Comparison of ENCODE assay signal across 11 cellular contexts in the genomic region with DNA sequence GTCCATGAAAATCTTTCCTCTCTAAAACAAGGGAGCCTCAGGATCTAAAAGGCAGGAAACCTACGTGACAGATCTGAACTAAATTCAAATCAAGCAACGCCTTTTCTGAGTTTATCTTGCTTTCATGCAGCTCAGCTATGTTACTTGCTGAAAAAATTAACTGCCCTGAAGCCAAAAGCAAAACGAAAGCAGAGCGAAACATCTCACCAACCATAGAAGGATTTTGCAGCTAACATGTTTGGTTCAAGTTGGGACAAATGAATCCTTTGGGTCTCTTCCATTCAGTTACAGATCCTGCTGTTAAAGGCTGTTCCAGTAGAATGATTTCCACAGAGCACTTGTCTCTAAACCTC. TPM values are rescaled to one million over a fixed set of nuclear protein-coding genes. Genes with fewer than 3 reads are reported as not detected.
A peak's percentile ranks its signal among the peaks of the same experiment; 100 is the strongest.
DNase-seq lines count a peak whose midpoint lies in the region; ATAC-seq and TF ChIP-seq lines count a peak whose summit lies in the region.
"Had no signal": no experiment of that assay in that cellular context is flagged by ENCODE, and none has a peak within 500 bp of the region (broad histone marks: within the 10 kb centered on the region; RNA-seq: fewer than 3 reads in every experiment).

No MANE protein-coding gene starts in this region.

- H3K4me3 ChIP-seq in BLaER1 treated with 17β-estradiol and CSF1 and Interleukin-3, amounts not matched to agents 10 nM and 100 nM = peak overlapping the region; percentile 40 to 71 (median 64)
- no peak overlapping the region for H3K4me3 ChIP-seq in upper lobe of left lung
- no peak overlapping the region for H3K4me3 ChIP-seq in effector memory CD4-positive, alpha-beta T cell (ENCODE audit: insufficient read depth, low read depth, low read length, poor library complexity, severe bottlenecking)
- H3K4me3 ChIP-seq: testis had no signal

- H3K36me3 Mint-ChIP-seq in dendritic cell treated with granulocyte-macrophage colony-stimulating factor and Interleukin-4, amounts not matched to agents 40 ng/mL and 50 ng/mL, for 4 days (ENCODE audit: low read depth) = no peaks in the 10 kb centered on the region
- H3K36me3 Mint-ChIP-seq in naive B cell = no peaks in the 10 kb centered on the region
- H3K36me3 Mint-ChIP-seq: activated naive CD8-positive, alpha-beta T cell; CD4-positive, alpha-beta memory T cell had no signal

- peaks cover 59% of the 10 kb centered on the region for H3K4me1 Mint-ChIP-seq in dendritic cell treated with granulocyte-macrophage colony-stimulating factor and Interleukin-4, amounts not matched to agents 40 ng/mL and 50 ng/mL, for 4 days (ENCODE audit: low read depth)
- peaks cover 46 to 78% (median 57%) of the 10 kb centered on the region in 3 donors for H3K4me1 Mint-ChIP-seq in naive B cell
- H3K4me1 Mint-ChIP-seq: CD4-positive, alpha-beta memory T cell had no signal

- no peaks in the 10 kb centered on the region; a peak in 1 of 22 replicates for H4K20me1 ChIP-seq in BLaER1 treated with 17β-estradiol and CSF1 and Interleukin-3, amounts not matched to agents 10 nM and 100 nM

- peak overlapping the region; percentile 56 for H3K4me3 Mint-ChIP-seq in dendritic cell treated with granulocyte-macrophage colony-stimulating factor and Interleukin-4, amounts not matched to agents 40 ng/mL and 50 ng/mL, for 4 days
- H3K4me3 Mint-ChIP-seq in naive B cell = peak overlapping the region; percentile 90 to 100 (median 97)
- H3K4me3 Mint-ChIP-seq: activated naive CD8-positive, alpha-beta T cell; CD4-positive, alpha-beta memory T cell had no signal

- peaks cover 6% of the 10 kb centered on the region for H3K27me3 Mint-ChIP-seq in dendritic cell treated with granulocyte-macrophage colony-stimulating factor and Interleukin-4, amounts not matched to agents 40 ng/mL and 50 ng/mL, for 4 days
- no peaks in the 10 kb centered on the region for H3K27me3 Mint-ChIP-seq in naive B cell

- TF ChIP-seq POLR2A in upper lobe of left lung (IDR thresholded peaks at IDR 0.05) = no peak

- DNase-seq in naive B cell = no peak
- no peak for DNase-seq in upper lobe of left lung
- DNase-seq in dedifferentiated amniotic fluid mesenchymal stem cell (ENCODE audit: extremely low spot score) = no peak
- no peak for DNase-seq in activated naive CD4-positive, alpha-beta T cell treated with Interleukin-2 at 50 U/mL for 16 hours
- DNase-seq in effector memory CD4-positive, alpha-beta T cell = no peak
- DNase-seq: CD4-positive, alpha-beta memory T cell; testis had no signal

- H3K9me3 ChIP-seq in BLaER1 treated with 17β-estradiol and CSF1 and Interleukin-3, amounts not matched to agents 10 nM and 100 nM (replicated peaks in 1 of 11) = no peaks in the 10 kb centered on the region
- no peaks in the 10 kb centered on the region for H3K9me3 ChIP-seq in upper lobe of left lung
- no peaks in the 10 kb centered on the region for H3K9me3 ChIP-seq in effector memory CD4-positive, alpha-beta T cell (ENCODE audit: control insufficient read depth, low read length)
- H3K9me3 ChIP-seq: testis had no signal

- TF ChIP-seq CTCF in upper lobe of left lung (IDR thresholded peaks at IDR 0.05) = no peak

- H3K9me3 Mint-ChIP-seq in dendritic cell treated with granulocyte-macrophage colony-stimulating factor and Interleukin-4, amounts not matched to agents 40 ng/mL and 50 ng/mL, for 4 days = no peaks in the 10 kb centered on the region
- H3K9me3 Mint-ChIP-seq in naive B cell = no peaks in the 10 kb centered on the region

- peak overlapping the region; percentile 79 to 96 (median 92) for H3K4me2 ChIP-seq in BLaER1 treated with 17β-estradiol and CSF1 and Interleukin-3, amounts not matched to agents 10 nM and 100 nM

- H3K27ac ChIP-seq in BLaER1 treated with 17β-estradiol and CSF1 and Interleukin-3, amounts not matched to agents 10 nM and 100 nM = peak overlapping the region; percentile 53 to 92 (median 89); a peak in 21 of 22 replicates
- peak overlapping the region in 2 of 4 donors; percentile 4 to 46 for H3K27ac ChIP-seq in upper lobe of left lung
- no peak overlapping the region for H3K27ac ChIP-seq in effector memory CD4-positive, alpha-beta T cell (ENCODE audit: insufficient read depth, low read length, poor library complexity, severe bottlenecking)

- no peaks in the 10 kb centered on the region for H3K27me3 ChIP-seq in BLaER1 treated with 17β-estradiol and CSF1 and Interleukin-3, amounts not matched to agents 10 nM and 100 nM
- no peaks in the 10 kb centered on the region for H3K27me3 ChIP-seq in upper lobe of left lung
- no peaks in the 10 kb centered on the region for H3K27me3 ChIP-seq in effector memory CD4-positive, alpha-beta T cell (replicated peaks; ENCODE audit: control insufficient read depth, insufficient read depth, low read length, poor library complexity, severe bottlenecking)
- H3K27me3 ChIP-seq: testis had no signal

- peaks cover 0 to 30% (median 5%) of the 10 kb centered on the region in 11 experiments; a peak in 9 of 22 replicates for H3K36me3 ChIP-seq in BLaER1 treated with 17β-estradiol and CSF1 and Interleukin-3, amounts not matched to agents 10 nM and 100 nM
- no peaks in the 10 kb centered on the region for H3K36me3 ChIP-seq in upper lobe of left lung
- no peaks in the 10 kb centered on the region for H3K36me3 ChIP-seq in effector memory CD4-positive, alpha-beta T cell (ENCODE audit: control insufficient read depth, insufficient read depth, low read length)

- peak overlapping the region; percentile 67 to 84 (median 81); a peak in 21 of 22 replicates for H3K9ac ChIP-seq in BLaER1 treated with 17β-estradiol and CSF1 and Interleukin-3, amounts not matched to agents 10 nM and 100 nM

- WGBS in upper lobe of left lung, 2 donors = 44 to 60% methylated on average over 4 of the region's 4 CpGs

- peak overlapping the region; percentile 74 for H3K27ac Mint-ChIP-seq in dendritic cell treated with granulocyte-macrophage colony-stimulating factor and Interleukin-4, amounts not matched to agents 40 ng/mL and 50 ng/mL, for 4 days
- peak overlapping the region; percentile 77 to 97 (median 96) for H3K27ac Mint-ChIP-seq in naive B cell
- H3K27ac Mint-ChIP-seq: activated naive CD8-positive, alpha-beta T cell; CD4-positive, alpha-beta memory T cell had no signal

- TF ChIP-seq EP300 in upper lobe of left lung (IDR thresholded peaks at IDR 0.05) = no peak

- peaks cover 82 to 100% (median 92%) of the 10 kb centered on the region in 10 experiments for H3K4me1 ChIP-seq in BLaER1 treated with 17β-estradiol and CSF1 and Interleukin-3, amounts not matched to agents 10 nM and 100 nM
- peaks cover 11 to 25% (median 16%) of the 10 kb centered on the region in 4 donors for H3K4me1 ChIP-seq in upper lobe of left lung
- H3K4me1 ChIP-seq in effector memory CD4-positive, alpha-beta T cell (ENCODE audit: control insufficient read depth, insufficient read depth, low read length, poor library complexity, severe bottlenecking) = no peaks in the 10 kb centered on the region

- intact Hi-C loops in dendritic cell treated with granulocyte-macrophage colony-stimulating factor and Interleukin-4, amounts not matched to agents 40 ng/mL and 50 ng/mL, for 4 days (cut with micrococcal nuclease) = loop anchor here (5.0 kb wide), 1 partner anchor 62 kb away; no protein-coding TSS in a partner anchor

- ATAC-seq in HG03457 (IDR thresholded peaks at IDR 0.05; ENCODE audit: unreplicated experiment) (peak; percentile 4), naive B cell (ENCODE audit: low read depth in 2 of 2) (peak; percentile 0 to 1), upper lobe of left lung (ENCODE audit: low FRiP score in 2 of 2) (no peak)

RNA-seq across cellular contexts. Expression of a gene that starts 0.5 kb away (rescaled TPM):
- 10 to 100 TPM in 5 of 6 donors, 1 to 10 TPM in 1; 7.5 to 24.8 (median 21.2) TPM for polyA plus RNA-seq in naive B cell (ENCODE audit: low read depth in 6 of 6)
- 10 to 100 TPM in 1 of 6 donors, 1 to 10 TPM in 2, under 1 TPM in 3; 0.30 to 11.5 (median 1.2) TPM for total RNA-seq in upper lobe of left lung
- polyA plus RNA-seq: CD4-positive, alpha-beta memory T cell had no signal

RNA-seq across cellular contexts. Expression of a gene that starts 42.7 kb away (rescaled TPM):
- polyA plus RNA-seq in naive B cell (ENCODE audit: low read depth in 6 of 6) = not detected
- total RNA-seq in upper lobe of left lung = not detected
- total RNA-seq: CD4-positive, alpha-beta memory T cell had no signal
- polyA plus RNA-seq: CD4-positive, alpha-beta memory T cell had no signal

RNA-seq across cellular contexts. Expression of a gene that starts 60.0 kb away (rescaled TPM):
- polyA plus RNA-seq in naive B cell (ENCODE audit: low read depth in 6 of 6) = 10 to 100 TPM in 1 of 6 donors, 1 to 10 TPM in 2, under 1 TPM in 3; 0.31 to 10.3 (median 0.99) TPM
- 10 to 100 TPM; 12.0 to 26.5 (median 16.7) TPM for total RNA-seq in upper lobe of left lung

Comparison
In these comparisons a context has a peak if more than half of its experiments do, and no peak if none do; other contexts are left out.
1. H3K4me3 ChIP-seq: peak in BLaER1 treated with 17β-estradiol and CSF1 and Interleukin-3, amounts not matched to agents 10 nM and 100 nM (10 of 10); none in upper lobe of left lung (0 of 4) and effector memory CD4-positive, alpha-beta T cell (single experiment).
2. ATAC-seq: peak in HG03457 (single experiment) and naive B cell (2 of 2); none in upper lobe of left lung (0 of 2).